In genomic region chr18:56550121-56550520, GRCh38 we compare ENCODE assay signal across 21 cellular contexts.
"Had no signal": no experiment of that assay in that cellular context is flagged by ENCODE, and none has a peak within 500 bp of the region (broad histone marks: within the 10 kb centered on the region; RNA-seq: fewer than 3 reads in every experiment).

No MANE protein-coding gene starts in this region.

- H3K27ac ChIP-seq: Peyer's patch, SJSA1 had no signal

- H3K4me1 ChIP-seq: Peyer's patch, SJSA1 had no signal

- H3K36me3 ChIP-seq: Peyer's patch, SJSA1 had no signal

- H3K27me3 ChIP-seq: Peyer's patch, SJSA1 had no signal

- ATAC-seq: activated CD4-positive, CD25-positive, alpha-beta regulatory T cell treated with anti-CD3 and anti-CD28 coated beads, Interleukin-2, amount 50 U/mL, for 24 hours; activated CD8-positive, alpha-beta memory T cell treated with anti-CD3 and anti-CD28 coated beads, Interleukin-2, amount 10 ng/mL, durations not matched to agents 7 days and 5 days; SK-N-SH treated with all-trans-retinoic acid at 6 μM for 48 hours had no signal

- H3K9me3 ChIP-seq: Peyer's patch, SJSA1 had no signal

- H3K4me3 ChIP-seq: Peyer's patch, SJSA1 had no signal

- DNase-seq: activated CD4-positive, alpha-beta T cell treated with anti-CD3 and anti-CD28 coated beads for 48 hours; activated CD4-positive, alpha-beta T cell treated with anti-CD3 and anti-CD28 coated beads, Interleukin-2, amount 50 U/mL, for 4 hours; activated CD8-positive, alpha-beta memory T cell treated with anti-CD3 and anti-CD28 coated beads, Interleukin-2, amount 10 ng/mL, durations not matched to agents 7 days and 5 days; activated effector memory CD4-positive, alpha-beta T cell treated with Interleukin-2 at 50 U/mL for 16 hours; activated naive CD4-positive, alpha-beta T cell; activated T-cell treated with anti-CD3 and anti-CD28 coated beads, Interleukin-2, amount 50 U/mL, for 24 hours; aorta; KG1; MM.1S; NCI-H1105; NCI-H1436; NCI-H1694 treated with DMSO at 0.1 percent for 48 hours; NCI-H2029 treated with DMSO at 0.1 percent for 48 hours; NCI-H446; NCI-H524; Peyer's patch; SHP77; SW 1271 had no signal
